Comparison of ENCODE assay signal across 18 cellular contexts in the genomic region with DNA sequence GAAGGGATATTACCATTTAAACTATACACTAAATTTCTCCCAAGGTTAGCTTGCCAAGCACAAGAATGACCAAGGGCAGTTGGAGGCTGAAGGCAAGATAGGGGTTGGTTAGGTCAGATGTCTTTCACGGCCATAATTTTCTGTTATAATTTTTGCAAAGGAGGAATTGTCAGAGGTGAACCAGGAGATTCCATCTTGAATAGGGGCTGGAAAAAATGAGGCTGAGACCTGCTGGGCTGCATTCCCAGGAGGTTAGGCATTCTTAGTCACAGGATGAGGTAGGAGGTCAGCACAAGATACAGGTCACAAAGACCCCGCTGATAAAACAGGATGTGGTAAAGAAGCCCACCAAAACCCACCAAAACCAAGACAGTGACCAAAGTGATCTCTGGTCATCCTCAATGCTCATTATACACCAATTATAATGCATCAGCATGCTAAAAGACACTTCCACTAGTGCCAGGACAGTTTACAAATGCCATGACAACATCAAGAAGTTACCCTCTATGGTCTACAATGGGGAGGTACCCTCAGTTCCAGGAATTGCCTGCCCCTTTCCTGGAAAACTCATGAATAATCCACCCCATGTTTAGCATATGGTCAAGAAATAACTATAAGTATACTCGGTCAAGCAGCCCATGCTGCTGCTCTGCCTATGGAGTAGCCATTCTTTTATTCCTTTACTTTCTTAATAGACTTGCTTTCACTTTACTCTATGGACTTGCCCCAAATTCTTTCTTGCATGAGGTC.
A peak's percentile ranks its signal among the peaks of the same experiment; 100 is the strongest.
DNase-seq lines count a peak whose midpoint lies in the region; ATAC-seq and TF ChIP-seq lines count a peak whose summit lies in the region.
"Had no signal": no experiment of that assay in that cellular context is flagged by ENCODE, and none has a peak within 500 bp of the region (broad histone marks: within the 10 kb centered on the region; RNA-seq: fewer than 3 reads in every experiment).

No MANE protein-coding gene starts in this region.

- H3K4me3 Mint-ChIP-seq in MCF 10A (ENCODE audit: unreplicated experiment) = no peak overlapping the region
- no peak overlapping the region for H3K4me3 Mint-ChIP-seq in H9
- no peak overlapping the region for H3K4me3 Mint-ChIP-seq in stimulated activated effector memory CD8-positive, alpha-beta T cell treated with anti-CD3 and anti-CD28 coated beads, Interleukin-12 subunit alpha, Interleukin-12 subunit beta, amount 100 ng/mL, for 72 hours
- H3K4me3 Mint-ChIP-seq: CD14-positive monocyte; CD4-positive, alpha-beta memory T cell; GM23338 had no signal

- no peaks in the 10 kb centered on the region for H3K23me2 ChIP-seq in H9 (ENCODE audit: insufficient read length, low read depth, low read length, poor library complexity, severe bottlenecking)

- peaks cover 6% of the 10 kb centered on the region for H3K4me1 ChIP-seq in mammary epithelial cell (ENCODE audit: insufficient read depth, low read length)
- H3K4me1 ChIP-seq in PC-3 (ENCODE audit: insufficient read depth, low read length) = peaks cover 19% of the 10 kb centered on the region; the same call in 1 of the 2 replicates
- H3K4me1 ChIP-seq in trophoblast cell (ENCODE audit: control insufficient read depth in 1 of 2, insufficient read depth in 2 of 2, low read length in 2 of 2) = peaks cover 0 to 5% of the 10 kb centered on the region in 2 experiments
- no peaks in the 10 kb centered on the region for H3K4me1 ChIP-seq in H9 (ENCODE audit: insufficient read depth, low read length)
- H3K4me1 ChIP-seq: A549 had no signal

- no peaks in the 10 kb centered on the region for H3K36me3 ChIP-seq in mammary epithelial cell (ENCODE audit: insufficient read depth, low read length)
- no peaks in the 10 kb centered on the region; the same call in 1 of the 2 replicates for H3K36me3 ChIP-seq in PC-3 (ENCODE audit: low read depth, low read length)
- no peaks in the 10 kb centered on the region for H3K36me3 ChIP-seq in trophoblast cell (ENCODE audit: control insufficient read depth in 1 of 2, insufficient read depth in 2 of 2, low read length in 2 of 2)
- H3K36me3 ChIP-seq: BLaER1 had no signal

- no peak overlapping the region for H3K27ac Mint-ChIP-seq in MCF 10A (ENCODE audit: low read depth, unreplicated experiment)
- H3K27ac Mint-ChIP-seq in H9 = no peak overlapping the region
- no peak overlapping the region for H3K27ac Mint-ChIP-seq in stimulated activated effector memory CD8-positive, alpha-beta T cell treated with anti-CD3 and anti-CD28 coated beads, Interleukin-12 subunit alpha, Interleukin-12 subunit beta, amount 100 ng/mL, for 72 hours
- H3K27ac Mint-ChIP-seq: CD14-positive monocyte; CD4-positive, alpha-beta memory T cell; GM23338 had no signal

- peak overlapping the region; percentile 26 for H3K4me2 ChIP-seq in mammary epithelial cell (ENCODE audit: insufficient read depth, low read depth, low read length)
- peak overlapping the region; percentile 40 for H3K4me2 ChIP-seq in PC-3 (ENCODE audit: low read length)
- H3K4me2 ChIP-seq in trophoblast cell (ENCODE audit: low read length) = no peak overlapping the region
- no peak overlapping the region for H3K4me2 ChIP-seq in H9 (ENCODE audit: insufficient read depth, insufficient read length, low read length)
- H3K4me2 ChIP-seq: A549, BLaER1, GM23338 had no signal

- in situ Hi-C loops in mammary epithelial cell (cut with MboI; ENCODE audit: low sequenced_read_pairs in 2 of 2) = no loop called here

- H4K8ac ChIP-seq in trophoblast cell (ENCODE audit: low read depth, low read length) (no peak overlapping the region), H9 (replicated peaks; ENCODE audit: insufficient read length, low read depth, low read length) (no peak overlapping the region)

- 55% methylated on average over 3 of the region's 3 CpGs for WGBS in mammary epithelial cell (ENCODE audit: low coverage, missing lambda C conversion rate)
- WGBS in trophoblast cell (ENCODE audit: extremely low coverage, insufficient coverage, insufficient read length) = no CpG with 5 or more reads among the region's 3 CpGs
- no CpG with 5 or more reads among the region's 3 CpGs for WGBS in H9 (ENCODE audit: extremely low coverage, insufficient read length, low lambda C conversion rate)

- H4K91ac ChIP-seq in trophoblast cell (ENCODE audit: low read depth, low read length) (no peak overlapping the region), H9 (ENCODE audit: insufficient read length, low read depth, low read length) (no peak overlapping the region)

- no peak overlapping the region for H3K4ac ChIP-seq in trophoblast cell (ENCODE audit: low read depth, low read length)
- no peak overlapping the region for H3K4ac ChIP-seq in H9 (ENCODE audit: low read depth, low read length)

- H2BK5ac ChIP-seq in trophoblast cell (ENCODE audit: low read depth, low read length, poor library complexity) (no peak overlapping the region), H9 (ENCODE audit: insufficient read length, low read length) (no peak overlapping the region)

- H3K23ac ChIP-seq in trophoblast cell (ENCODE audit: low read length) (no peak overlapping the region), H9 (ENCODE audit: insufficient read length, low read depth, low read length) (no peak overlapping the region)

- H2AFZ ChIP-seq in mammary epithelial cell (ENCODE audit: low read depth, low read length) (no peak overlapping the region), PC-3 (ENCODE audit: low read length) (no peak overlapping the region), trophoblast cell (ENCODE audit: insufficient read depth, low read length, poor library complexity) (no peak overlapping the region), H9 (ENCODE audit: low read length) (no peak overlapping the region)
- H2AFZ ChIP-seq: GM23338 had no signal

- H3K27me3 Mint-ChIP-seq in MCF 10A (ENCODE audit: insufficient read depth, unreplicated experiment) (peaks cover 65% of the 10 kb centered on the region), H9 (ENCODE audit: low read depth) (peaks cover 7% of the 10 kb centered on the region)

- DNase-seq in mammary epithelial cell = no peak
- no peak for DNase-seq in MCF 10A (ENCODE audit: unreplicated experiment)
- DNase-seq in PC-3 = peak; percentile 49
- DNase-seq in epithelial cell of prostate (ENCODE audit: low read depth, low spot score) = no peak
- DNase-seq in trophoblast cell = peak; percentile 85 to 94
- no peak for DNase-seq in inferior parietal cortex (ENCODE audit: extremely low spot score)
- DNase-seq in H9 = no peak
- DNase-seq in stimulated activated effector memory CD8-positive, alpha-beta T cell treated with anti-CD3 and anti-CD28 coated beads, Interleukin-12 subunit alpha, Interleukin-12 subunit beta, amount 100 ng/mL, for 72 hours (ENCODE audit: low spot score in 2 of 2) = no peak
- DNase-seq: AML-193; CD4-positive, alpha-beta memory T cell; DMS79 treated with DMSO at 0.1 percent for 48 hours; GF-D8 had no signal

- peaks cover 22% of the 10 kb centered on the region for H3K4me1 Mint-ChIP-seq in MCF 10A (ENCODE audit: insufficient read depth, unreplicated experiment)
- H3K4me1 Mint-ChIP-seq in H9 = peaks cover 9 to 11% of the 10 kb centered on the region in 2 experiments
- H3K4me1 Mint-ChIP-seq in stimulated activated effector memory CD8-positive, alpha-beta T cell treated with anti-CD3 and anti-CD28 coated beads, Interleukin-12 subunit alpha, Interleukin-12 subunit beta, amount 100 ng/mL, for 72 hours = no peaks in the 10 kb centered on the region
- H3K4me1 Mint-ChIP-seq: CD14-positive monocyte; CD4-positive, alpha-beta memory T cell; GM23338 had no signal

- H3K27me3 ChIP-seq in mammary epithelial cell (ENCODE audit: insufficient read depth, low read length) = no peaks in the 10 kb centered on the region
- no peaks in the 10 kb centered on the region for H3K27me3 ChIP-seq in PC-3 (ENCODE audit: low read length)
- H3K27me3 ChIP-seq in trophoblast cell (ENCODE audit: insufficient read depth, low read length) = no peaks in the 10 kb centered on the region
- no peaks in the 10 kb centered on the region for H3K27me3 ChIP-seq in H9 (ENCODE audit: insufficient read depth, low read length)
- H3K27me3 ChIP-seq: BLaER1 had no signal

- CTCF ChIA-PET in mammary epithelial cell (lab: Charles Lee; ENCODE audit: low non-redundant PET) = no interaction called here
- CTCF ChIA-PET in MCF 10A (lab: Yijun Ruan, JAX) = no interaction called here
- CTCF ChIA-PET in PC-3 (lab: Charles Lee) = no interaction called here

- H3T11ph ChIP-seq in H9 (ENCODE audit: low read length) = no peak overlapping the region

- H2BK20ac ChIP-seq in H9 (ENCODE audit: low read depth, low read length, poor library complexity, severe bottlenecking) = no peak overlapping the region

- no peak overlapping the region for H3K56ac ChIP-seq in H9 (ENCODE audit: insufficient read length, low read depth, low read length)

- no peaks in the 10 kb centered on the region for H3K79me2 ChIP-seq in mammary epithelial cell (ENCODE audit: insufficient read depth, low read length)
- no peaks in the 10 kb centered on the region for H3K79me2 ChIP-seq in PC-3 (ENCODE audit: low read length)
- no peaks in the 10 kb centered on the region for H3K79me2 ChIP-seq in trophoblast cell (ENCODE audit: control insufficient read depth, insufficient read depth, low read length, poor library complexity)
- no peaks in the 10 kb centered on the region for H3K79me2 ChIP-seq in H9 (ENCODE audit: insufficient read depth, low read length)

- no peak overlapping the region for H4K5ac ChIP-seq in H9 (ENCODE audit: insufficient read length, low read depth, low read length)

- dilution Hi-C loops in mammary epithelial cell (cut with HindIII; ENCODE audit: low sequenced_read_pairs) = no loop called here

- POLR2A ChIA-PET in MCF 10A (lab: Yijun Ruan, JAX) (interaction anchor here (1.6 kb wide), 1 partner anchor 28 kb away, joined by 6 read pairs; no protein-coding TSS in a partner anchor), PC-3 (lab: Charles Lee; ENCODE audit: unreplicated experiment) (no interaction called here)

- intact Hi-C loops in mammary epithelial cell (cut with micrococcal nuclease) (no loop called here), MCF 10A (cut with micrococcal nuclease) (no loop called here), PC-3 (cut with micrococcal nuclease) (no loop called here)

- ATAC-seq in PC-3 = no peak
- ATAC-seq in stimulated activated effector memory CD8-positive, alpha-beta T cell treated with anti-CD3 and anti-CD28 coated beads, Interleukin-12 subunit alpha, Interleukin-12 subunit beta, amount 100 ng/mL, for 72 hours = no peak
- ATAC-seq: A549, GM23338 had no signal

- H2BK12ac ChIP-seq in trophoblast cell (ENCODE audit: low read length) = no peak overlapping the region
- no peak overlapping the region for H2BK12ac ChIP-seq in H9 (ENCODE audit: insufficient read length, low read depth, low read length)

- H3K4me3 ChIP-seq in mammary epithelial cell (replicated peaks in 1 of 3; ENCODE audit: insufficient read depth in 1 of 3, low read depth in 2 of 3, low read length in 3 of 3) (no peak overlapping the region), PC-3 (ENCODE audit: low read length) (no peak overlapping the region), trophoblast cell (ENCODE audit: low read depth, low read length) (no peak overlapping the region)
- H3K4me3 ChIP-seq: A549, BLaER1, GM23338 had no signal

- no peak overlapping the region for H2BK120ac ChIP-seq in trophoblast cell (ENCODE audit: insufficient read depth, low read length, poor library complexity)
- no peak overlapping the region for H2BK120ac ChIP-seq in H9 (ENCODE audit: low read depth, low read length, poor library complexity, severe bottlenecking)

- peaks cover 16% of the 10 kb centered on the region for H3K9me3 Mint-ChIP-seq in MCF 10A (ENCODE audit: unreplicated experiment)
- peaks cover 15 to 21% of the 10 kb centered on the region in 2 experiments for H3K9me3 Mint-ChIP-seq in H9
- peaks cover 3% of the 10 kb centered on the region for H3K9me3 Mint-ChIP-seq in stimulated activated effector memory CD8-positive, alpha-beta T cell treated with anti-CD3 and anti-CD28 coated beads, Interleukin-12 subunit alpha, Interleukin-12 subunit beta, amount 100 ng/mL, for 72 hours

- no peaks in the 10 kb centered on the region for H3K9me2 ChIP-seq in PC-3 (replicated peaks; ENCODE audit: low read length)

- H2BK15ac ChIP-seq in H9 (ENCODE audit: low read depth, low read length) = no peak overlapping the region

- H2AK5ac ChIP-seq in trophoblast cell (ENCODE audit: low read length) (no peak overlapping the region), H9 (ENCODE audit: insufficient read length, low read length) (no peak overlapping the region)

- H3K14ac ChIP-seq in trophoblast cell (ENCODE audit: low read length) (no peak overlapping the region), H9 (ENCODE audit: insufficient read depth, low read length) (no peak overlapping the region)

- H3K9ac ChIP-seq in mammary epithelial cell (ENCODE audit: insufficient read depth, low read length) = no peak overlapping the region
- no peak overlapping the region for H3K9ac ChIP-seq in PC-3 (ENCODE audit: low read length)
- H3K9ac ChIP-seq in trophoblast cell (ENCODE audit: low read length) = no peak overlapping the region
- no peak overlapping the region for H3K9ac ChIP-seq in H9 (ENCODE audit: extremely low read depth, insufficient read length, low read length)
- H3K9ac ChIP-seq: BLaER1 had no signal

- H3K36me3 Mint-ChIP-seq in MCF 10A (ENCODE audit: insufficient read depth, unreplicated experiment) (no peaks in the 10 kb centered on the region), H9 (ENCODE audit: insufficient read depth in 1 of 3, low read depth in 3 of 3) (peaks cover 7 to 10% (median 8%) of the 10 kb centered on the region in 3 experiments; a peak in 6 of 7 replicates)
- H3K36me3 Mint-ChIP-seq in stimulated activated effector memory CD8-positive, alpha-beta T cell treated with anti-CD3 and anti-CD28 coated beads, Interleukin-12 subunit alpha, Interleukin-12 subunit beta, amount 100 ng/mL, for 72 hours = no peaks in the 10 kb centered on the region
- H3K36me3 Mint-ChIP-seq: CD14-positive monocyte; CD4-positive, alpha-beta memory T cell had no signal

- H4K20me1 ChIP-seq in mammary epithelial cell (ENCODE audit: insufficient read depth, low read length) (no peaks in the 10 kb centered on the region), PC-3 (ENCODE audit: low read length) (no peaks in the 10 kb centered on the region), H9 (ENCODE audit: control insufficient read depth, insufficient read depth, insufficient read length) (peaks cover 2% of the 10 kb centered on the region)
- H4K20me1 ChIP-seq: BLaER1 had no signal

- H3F3A ChIP-seq in PC-3 (ENCODE audit: low read length, unreplicated experiment) = no peaks in the 10 kb centered on the region

- no peak overlapping the region for H3K27ac ChIP-seq in mammary epithelial cell (ENCODE audit: insufficient read depth, low read depth, low read length)
- H3K27ac ChIP-seq in PC-3 (ENCODE audit: low read length) = peak overlapping the region; percentile 36; the same call in 1 of the 2 replicates
- peak overlapping the region; percentile 35 for H3K27ac ChIP-seq in epithelial cell of prostate
- no peak overlapping the region for H3K27ac ChIP-seq in trophoblast cell (ENCODE audit: low read depth, low read length)
- no peak overlapping the region for H3K27ac ChIP-seq in H9 (ENCODE audit: insufficient read length, low read depth, low read length)
- H3K27ac ChIP-seq: 22Rv1, A549, BLaER1, HL-60 had no signal

- no peak overlapping the region for H4K12ac ChIP-seq in trophoblast cell (ENCODE audit: low read depth, low read length)

- TF ChIP-seq CTCF in mammary epithelial cell (conservative IDR thresholded peaks at IDR 0.05 in 1 of 2, IDR thresholded peaks at IDR 0.05 in 1 of 2; ENCODE audit: extremely low read depth in 1 of 2, insufficient read depth in 1 of 2, low read depth in 1 of 2, low read length in 2 of 2) (no peak), MCF 10A (IDR thresholded peaks at IDR 0.05; ENCODE audit: unreplicated experiment) (no peak), PC-3 (conservative IDR thresholded peaks at IDR 0.05; ENCODE audit: low read depth, low read length) (no peak), H9 (conservative IDR thresholded peaks at IDR 0.05) (no peak)

- H3K18ac ChIP-seq in trophoblast cell (ENCODE audit: low read length) (no peak overlapping the region), H9 (ENCODE audit: insufficient read length, low read depth, low read length) (no peak overlapping the region)

- H3K9me3 ChIP-seq in mammary epithelial cell (replicated peaks; ENCODE audit: insufficient read depth, low read length) = peaks cover 11% of the 10 kb centered on the region
- peaks cover 11% of the 10 kb centered on the region; the same call in 1 of the 2 replicates for H3K9me3 ChIP-seq in PC-3 (ENCODE audit: low read length)
- H3K9me3 ChIP-seq in trophoblast cell (ENCODE audit: insufficient read depth, low read depth, low read length) = peaks cover 11% of the 10 kb centered on the region
- peaks cover 9% of the 10 kb centered on the region for H3K9me3 ChIP-seq in H9 (ENCODE audit: control insufficient read depth, low read depth, low read length)

- BruUV-seq in mammary epithelial cell (replicated peaks; lab: Mats Ljungman, UMichigan) = no TSS peak
- BruUV-seq in MCF 10A (replicated peaks; lab: Mats Ljungman, UMichigan) = no TSS peak
- BruUV-seq in PC-3 (replicated peaks; lab: Mats Ljungman, UMichigan) = no TSS peak

- no peaks in the 10 kb centered on the region for H3K79me1 ChIP-seq in trophoblast cell (ENCODE audit: low read length)
- H3K79me1 ChIP-seq in H9 (ENCODE audit: insufficient read depth, low read depth, low read length, poor library complexity, severe bottlenecking) = no peaks in the 10 kb centered on the region

Comparison
In these comparisons a context has a peak if more than half of its experiments do, and no peak if none do; other contexts are left out.
1. DNase-seq: peak in PC-3 (single experiment) and trophoblast cell (2 of 2); none in mammary epithelial cell (single experiment), MCF 10A (single experiment), epithelial cell of prostate (single experiment), inferior parietal cortex (single experiment), H9 (single experiment) and stimulated activated effector memory CD8-positive, alpha-beta T cell treated with anti-CD3 and anti-CD28 coated beads, Interleukin-12 subunit alpha, Interleukin-12 subunit beta, amount 100 ng/mL, for 72 hours (0 of 2).
2. H3K27ac ChIP-seq: peak in PC-3 (single experiment) and epithelial cell of prostate (single experiment); none in mammary epithelial cell (single experiment), trophoblast cell (single experiment) and H9 (single experiment).
3. H3K4me2 ChIP-seq: peak in mammary epithelial cell (single experiment) and PC-3 (single experiment); none in trophoblast cell (single experiment) and H9 (single experiment).